ENCODE assay signal across 9 cellular contexts in the genomic region with DNA sequence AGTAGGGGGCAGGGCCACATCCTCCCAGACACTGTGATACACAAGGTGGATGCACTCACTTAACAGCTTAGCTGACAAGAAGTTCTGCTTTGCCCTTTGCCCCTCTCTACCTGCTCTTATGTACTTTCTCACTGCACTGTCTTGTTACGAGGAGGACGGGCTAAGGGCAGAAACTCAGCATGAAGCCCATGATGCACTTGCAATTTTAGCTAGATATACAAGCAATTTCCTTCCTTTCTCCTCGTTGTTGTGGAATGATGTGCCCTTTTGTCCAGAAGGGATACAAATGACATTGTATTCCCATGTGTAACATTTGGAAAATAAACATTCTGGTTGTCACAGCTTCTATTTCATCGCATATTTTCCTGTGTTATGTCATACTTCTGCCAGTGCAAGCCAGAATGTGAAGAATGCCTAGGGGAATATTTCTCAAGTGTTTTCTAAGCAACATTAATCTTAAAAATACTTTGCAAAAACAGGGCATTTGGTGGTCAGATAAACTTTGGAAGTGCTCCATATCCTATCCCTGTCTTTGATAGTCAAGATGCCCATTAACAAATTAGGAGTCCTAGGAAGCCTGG. TPM values are rescaled to one million over a fixed set of nuclear protein-coding genes. Genes with fewer than 3 reads are reported as not detected.
A peak's percentile ranks its signal among the peaks of the same experiment; 100 is the strongest.
DNase-seq lines count a peak whose midpoint lies in the region; ATAC-seq and TF ChIP-seq lines count a peak whose summit lies in the region.
"Had no signal": no experiment of that assay in that cellular context is flagged by ENCODE, and none has a peak within 500 bp of the region (broad histone marks: within the 10 kb centered on the region; RNA-seq: fewer than 3 reads in every experiment).

No MANE protein-coding gene starts in this region.

- DNase-seq in PC-3: peak; percentile 81
- DNase-seq in epithelial cell of proximal tubule (ENCODE audit: low read depth): peak; percentile 38
- DNase-seq in lung (ENCODE audit: low spot score): no peak
- DNase-seq in uterus: no peak
- DNase-seq in COR-L47 (lab: John Stamatoyannopoulos, UW): no peak
- DNase-seq in NOMO-1 treated with DMSO at 0.1 percent for 48 hours (lab: John Stamatoyannopoulos, UW; ENCODE audit: unreplicated experiment): no peak
- DNase-seq: activated gamma-delta T cell had no signal

- CTCF ChIA-PET in PC-3 (lab: Charles Lee): no interaction called here

- no peak overlapping the region for H3K9ac ChIP-seq in PC-3 (ENCODE audit: low read length)

- no peaks in the 10 kb centered on the region for H3K79me2 ChIP-seq in PC-3 (ENCODE audit: low read length)

- ATAC-seq in PC-3 (peak; percentile 56), lung (ENCODE audit: insufficient read depth, low FRiP score) (peak; percentile 35), GM19395 (IDR thresholded peaks at IDR 0.05; ENCODE audit: unreplicated experiment) (no peak)

- no peaks in the 10 kb centered on the region for H3K9me2 ChIP-seq in PC-3 (replicated peaks; ENCODE audit: low read length)

- TF ChIP-seq POLR2A in uterus (IDR thresholded peaks at IDR 0.05): no peak

- POLR2A ChIA-PET in PC-3 (lab: Charles Lee; ENCODE audit: unreplicated experiment): no interaction called here

- H3K27me3 ChIP-seq in PC-3 (ENCODE audit: low read length) (no peaks in the 10 kb centered on the region), lung (ENCODE audit: control insufficient read depth, insufficient read depth) (no peaks in the 10 kb centered on the region), uterus (no peaks in the 10 kb centered on the region)
- H3K27me3 ChIP-seq: vagina had no signal

- no peak for TF ChIP-seq CTCF in PC-3 (conservative IDR thresholded peaks at IDR 0.05; ENCODE audit: low read depth, low read length)
- no peak for TF ChIP-seq CTCF in epithelial cell of proximal tubule (conservative IDR thresholded peaks at IDR 0.05; ENCODE audit: low read depth, low read length)
- TF ChIP-seq CTCF in lung (IDR thresholded peaks at IDR 0.05; ENCODE audit: control extremely low read depth, extremely low read depth): no peak
- TF ChIP-seq CTCF in uterus (IDR thresholded peaks at IDR 0.05): no peak

- H3K4me2 ChIP-seq in PC-3 (ENCODE audit: low read length): peak overlapping the region; percentile 55

- H3K4me3 ChIP-seq in PC-3 (ENCODE audit: low read length) (0 out of 2 replicates have a peak overlapping the region, but pooled peaks have one; percentile 14), epithelial cell of proximal tubule (ENCODE audit: low read depth, low read length) (no peak overlapping the region), lung (no peak overlapping the region), uterus (no peak overlapping the region)
- H3K4me3 ChIP-seq: vagina had no signal

- H2AFZ ChIP-seq in PC-3 (ENCODE audit: low read length): 0 out of 2 replicates have a peak overlapping the region, but pooled peaks have one; percentile 16

- no peaks in the 10 kb centered on the region for H3F3A ChIP-seq in PC-3 (ENCODE audit: low read length, unreplicated experiment)

- intact Hi-C loops in PC-3 (cut with micrococcal nuclease) (no loop called here), uterus (cut with DNase I; ENCODE audit: low total_unique reads) (no loop called here)

- BruUV-seq in PC-3 (replicated peaks; lab: Mats Ljungman, UMichigan): no TSS peak

- 33 to 54% methylated on average over 4 of the region's 4 CpGs for WGBS in lung, 2 donors

- H3K36me3 ChIP-seq in PC-3 (ENCODE audit: low read depth, low read length) (no peaks in the 10 kb centered on the region), lung (ENCODE audit: control insufficient read depth in 2 of 2, insufficient read depth in 2 of 2, low read length in 2 of 2) (peaks cover 0 to 1% of the 10 kb centered on the region in 2 donors), uterus (no peaks in the 10 kb centered on the region)
- H3K36me3 ChIP-seq: vagina had no signal

- H3K4me1 ChIP-seq in PC-3 (ENCODE audit: insufficient read depth, low read length) (peaks cover 42% of the 10 kb centered on the region), lung (ENCODE audit: control insufficient read depth in 2 of 2, insufficient read depth in 2 of 2, low read length in 2 of 2) (peaks cover 2 to 11% of the 10 kb centered on the region in 2 donors), uterus (no peaks in the 10 kb centered on the region)

- no peaks in the 10 kb centered on the region for H4K20me1 ChIP-seq in PC-3 (ENCODE audit: low read length)

- no peaks in the 10 kb centered on the region for H3K9me3 ChIP-seq in PC-3 (ENCODE audit: low read length)
- peaks cover 0 to 1% of the 10 kb centered on the region in 2 donors for H3K9me3 ChIP-seq in lung (ENCODE audit: control insufficient read depth in 2 of 2, insufficient read depth in 1 of 2, low read length in 1 of 2)
- no peaks in the 10 kb centered on the region for H3K9me3 ChIP-seq in uterus
- H3K9me3 ChIP-seq: vagina had no signal

- H3K27ac ChIP-seq in PC-3 (ENCODE audit: low read length): peak overlapping the region; percentile 41
- peak overlapping the region; percentile 63 to 87 for H3K27ac ChIP-seq in lung (ENCODE audit: low read depth in 1 of 2, low read length in 1 of 2)
- peak overlapping the region; percentile 42 to 47 for H3K27ac ChIP-seq in uterus
- H3K27ac ChIP-seq: vagina had no signal

RNA-seq across cellular contexts. Expression of a gene that starts 47.2 kb away (rescaled TPM):
- total RNA-seq in PC-3 (2014; rRNA removed) (6.3 and 7.4 TPM in 2 replicates), epithelial cell of proximal tubule (3.5 and 4.3 TPM in 2 replicates), lung (100 to 1,000 TPM; 134 to 187 TPM), uterus (10 to 100 TPM; 13.2 to 90.6 (median 67.1) TPM)
- polyA plus RNA-seq in lung: 100 to 1,000 TPM in 1 of 2 donors, 10 to 100 TPM in 1; 70.0 to 101 TPM

Comparison
In these comparisons a context has a peak if more than half of its experiments do, and no peak if none do; other contexts are left out.
1. DNase-seq: peak in PC-3 (single experiment) and epithelial cell of proximal tubule (single experiment); none in lung (single experiment), uterus (0 of 2), COR-L47 (single experiment) and NOMO-1 treated with DMSO at 0.1 percent for 48 hours (single experiment).
2. Peak in every context shown above with its lines, with median percentiles within 50 percentile points of each other: H3K27ac ChIP-seq.